Comparison of ENCODE assay signal across 2 cellular contexts in the genomic region with DNA sequence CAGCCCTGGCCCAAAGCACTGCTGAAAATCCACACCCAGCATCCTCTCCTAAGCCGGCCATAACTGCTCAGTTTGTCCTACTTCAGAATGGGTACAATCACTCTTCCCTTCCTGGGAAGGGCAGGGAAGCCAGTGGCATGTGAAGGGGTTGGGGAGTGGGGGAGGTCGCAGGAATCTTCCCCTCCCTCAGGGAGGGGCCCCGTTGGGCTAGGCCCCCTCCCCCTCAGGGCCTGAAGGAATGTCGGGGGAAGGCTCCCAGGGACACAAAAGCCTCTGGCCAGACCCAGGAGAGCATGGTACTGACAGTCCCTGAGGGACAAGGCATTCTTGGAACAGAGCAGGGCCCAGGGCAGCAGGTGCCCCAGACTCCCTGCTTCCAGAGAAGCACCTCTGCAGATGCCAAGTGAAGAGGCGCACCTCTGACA.
TF ChIP-seq lines count a peak whose summit lies in the region.

No MANE protein-coding gene starts in this region.

TF ChIP-seq in GM12878, 131 proteins besides CTCF, POLR2A, EP300 and RAD21 (continues in another document):
- TF ChIP-seq CBFB (IDR thresholded peaks at IDR 0.05; ENCODE audit: low read depth) (no peak), EGR1 (IDR thresholded peaks at IDR 0.05; ENCODE audit: borderline replicate concordance in 1 of 2, low read depth in 2 of 2, low read length in 2 of 2) (no peak), CBX3 (IDR thresholded peaks at IDR 0.05; ENCODE audit: borderline replicate concordance, low read depth) (no peak), HSF1 (IDR thresholded peaks at IDR 0.05; ENCODE audit: low read depth, low read length) (no peak), RBBP5 (conservative IDR thresholded peaks at IDR 0.05) (no peak), CUX1 (IDR thresholded peaks at IDR 0.05; ENCODE audit: insufficient replicate concordance, low read depth, low read length) (no peak), NRF1 (conservative IDR thresholded peaks at IDR 0.05; ENCODE audit: low read depth, low read length) (no peak), NFXL1 (IDR thresholded peaks at IDR 0.05; ENCODE audit: borderline replicate concordance) (no peak), MLLT1 (IDR thresholded peaks at IDR 0.05) (no peak), MTA2 (IDR thresholded peaks at IDR 0.05; ENCODE audit: low read depth) (no peak), WRNIP1 (IDR thresholded peaks at IDR 0.05; ENCODE audit: borderline replicate concordance, low read depth, low read length) (no peak)
- TF ChIP-seq, protein P1, sequence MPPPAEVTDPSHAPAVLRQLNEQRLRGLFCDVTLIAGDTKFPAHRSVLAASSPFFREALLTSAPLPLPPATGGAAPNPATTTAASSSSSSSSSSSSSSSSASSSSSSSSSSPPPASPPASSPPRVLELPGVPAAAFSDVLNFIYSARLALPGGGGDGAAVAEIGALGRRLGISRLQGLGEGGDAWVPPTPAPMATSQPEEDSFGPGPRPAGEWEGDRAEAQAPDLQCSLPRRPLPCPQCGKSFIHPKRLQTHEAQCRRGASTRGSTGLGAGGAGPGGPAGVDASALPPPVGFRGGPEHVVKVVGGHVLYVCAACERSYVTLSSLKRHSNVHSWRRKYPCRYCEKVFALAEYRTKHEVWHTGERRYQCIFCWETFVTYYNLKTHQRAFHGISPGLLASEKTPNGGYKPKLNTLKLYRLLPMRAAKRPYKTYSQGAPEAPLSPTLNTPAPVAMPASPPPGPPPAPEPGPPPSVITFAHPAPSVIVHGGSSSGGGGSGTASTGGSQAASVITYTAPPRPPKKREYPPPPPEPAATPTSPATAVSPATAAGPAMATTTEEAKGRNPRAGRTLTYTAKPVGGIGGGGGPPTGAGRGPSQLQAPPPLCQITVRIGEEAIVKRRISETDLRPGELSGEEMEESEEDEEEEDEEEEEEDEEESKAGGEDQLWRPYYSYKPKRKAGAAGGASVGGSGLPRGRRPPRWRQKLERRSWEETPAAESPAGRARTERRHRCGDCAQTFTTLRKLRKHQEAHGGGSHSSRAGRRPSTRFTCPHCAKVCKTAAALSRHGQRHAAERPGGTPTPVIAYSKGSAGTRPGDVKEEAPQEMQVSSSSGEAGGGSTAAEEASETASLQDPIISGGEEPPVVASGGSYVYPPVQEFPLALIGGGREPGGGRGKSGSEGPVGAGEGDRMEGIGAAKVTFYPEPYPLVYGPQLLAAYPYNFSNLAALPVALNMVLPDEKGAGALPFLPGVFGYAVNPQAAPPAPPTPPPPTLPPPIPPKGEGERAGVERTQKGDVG (CRISPR knock-in tag; IDR thresholded peaks at IDR 0.05), result no peak

TF ChIP-seq in liver, 16 proteins besides CTCF, POLR2A, EP300 and RAD21:
- TF ChIP-seq NR2F2 (IDR thresholded peaks at IDR 0.05), result no peak
- no peak for TF ChIP-seq GABPA (IDR thresholded peaks at IDR 0.05 in 1 of 2, conservative IDR thresholded peaks at IDR 0.05 in 1 of 2)
- no peak for TF ChIP-seq HNF4A (conservative IDR thresholded peaks at IDR 0.05)
- TF ChIP-seq FOXA1 (IDR thresholded peaks at IDR 0.05), result no peak
- no peak for TF ChIP-seq SP1 (IDR thresholded peaks at IDR 0.05)
